Comparison of ENCODE assay signal across 8 cellular contexts in genomic region chr3:108602249-108602934, GRCh38. TPM values are rescaled to one million over a fixed set of nuclear protein-coding genes. Genes with fewer than 3 reads are reported as not detected.
A peak's percentile ranks its signal among the peaks of the same experiment; 100 is the strongest.
DNase-seq lines count a peak whose midpoint lies in the region; ATAC-seq and FAIRE-seq lines count a peak whose summit lies in the region.

No MANE protein-coding gene starts in this region.

- ATAC-seq in GM19023 (IDR thresholded peaks at IDR 0.05; ENCODE audit: unreplicated experiment) (peak; percentile 62), HG03095 (IDR thresholded peaks at IDR 0.05; ENCODE audit: unreplicated experiment) (peak; percentile 55)

- FAIRE-seq in frontal cortex (lab: Jason Lieb, UNC), result no peak

- DNase-seq in amniotic epithelial cell (ENCODE audit: low read depth) (peak; percentile 20), occipital lobe (lab: John Stamatoyannopoulos, UW) (peak; percentile 11), mucosa of gallbladder (ENCODE audit: low spot score) (no peak), frontal cortex (ENCODE audit: low spot score in 2 of 2) (no peak), GM19238 (ENCODE audit: insufficient read length, low spot score) (no peak), SHP77 (lab: John Stamatoyannopoulos, UW) (no peak)

RNA-seq across cellular contexts. Expression of gene DZIP3, which starts 12.9 kb away (rescaled TPM):
- 59.6 TPM for total RNA-seq in occipital lobe
- total RNA-seq in mucosa of gallbladder, result 11.5 TPM
- total RNA-seq in frontal cortex, result 51.8 TPM

RNA-seq across cellular contexts. Expression of gene CIP2A, which starts 13.2 kb away (rescaled TPM):
- 23.7 TPM for total RNA-seq in occipital lobe
- total RNA-seq in mucosa of gallbladder, result 2.5 TPM
- 26.1 TPM for total RNA-seq in frontal cortex

Comparison
In these comparisons a context has a peak if more than half of its experiments do, and no peak if none do; other contexts are left out.
1. DNase-seq: peak in amniotic epithelial cell (single experiment) and occipital lobe (single experiment); none in mucosa of gallbladder (single experiment), frontal cortex (0 of 2), GM19238 (single experiment) and SHP77 (0 of 2).